Comparison of ENCODE assay signal across 1 cellular context in genomic region chr16:88321635-88322499, GRCh38.
TF ChIP-seq lines count a peak whose summit lies in the region.

No MANE protein-coding gene starts in this region.

TF ChIP-seq in IMR-90, 13 proteins besides CTCF, POLR2A, EP300 and RAD21 (continued from another document):
- TF ChIP-seq USF2 (IDR thresholded peaks at IDR 0.05; ENCODE audit: low read depth, low read length) (no peak), FOS (IDR thresholded peaks at IDR 0.05; ENCODE audit: low read depth, low read length) (no peak), MAZ (IDR thresholded peaks at IDR 0.05; ENCODE audit: borderline replicate concordance, low read depth, low read length) (no peak), CHD1 (IDR thresholded peaks at IDR 0.05; ENCODE audit: low read depth, low read length) (no peak), BHLHE40 (IDR thresholded peaks at IDR 0.05; ENCODE audit: low read depth, low read length) (no peak), SMC3 (IDR thresholded peaks at IDR 0.05; ENCODE audit: low read depth, low read length) (no peak), MAFK (IDR thresholded peaks at IDR 0.05; ENCODE audit: low read depth, low read length) (no peak)
